ENCODE assay signal across 30 cellular contexts in the genomic region with DNA sequence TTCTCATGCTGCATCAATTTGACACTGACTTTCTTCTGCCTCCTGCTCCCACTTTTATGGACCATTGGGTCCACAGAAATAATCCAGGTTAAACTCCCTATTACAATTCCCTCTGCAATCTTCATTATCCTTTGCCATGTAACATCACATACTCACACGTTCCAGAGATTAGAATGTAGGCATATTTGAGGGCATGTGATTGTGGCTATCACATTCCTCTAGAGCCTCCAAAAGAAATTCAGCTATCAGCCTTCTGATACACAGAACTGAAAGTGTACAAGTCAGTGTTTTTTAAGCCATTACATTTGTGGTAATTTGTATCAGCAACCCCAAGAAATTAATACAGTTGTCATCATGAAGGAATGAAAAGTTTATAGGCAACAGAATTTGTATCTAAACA.
"Had no signal": no experiment of that assay in that cellular context is flagged by ENCODE, and none has a peak within 500 bp of the region (broad histone marks: within the 10 kb centered on the region; RNA-seq: fewer than 3 reads in every experiment).

No MANE protein-coding gene starts in this region.

- H3K27ac ChIP-seq: adrenal gland, ascending aorta, body of pancreas, brain microvascular endothelial cell, breast epithelium, VCaP had no signal

- H3K9me3 ChIP-seq: adrenal gland, ascending aorta, body of pancreas, breast epithelium had no signal

- ATAC-seq: activated CD8-positive, alpha-beta T cell treated with anti-CD3 and anti-CD28 coated beads for 36 hours; activated naive CD4-positive, alpha-beta T cell treated with anti-CD3 and anti-CD28 coated beads, Interleukin-2, amount 50 U/mL, for 72 hours; body of pancreas; T-cell; T-helper 17 cell had no signal

- H3K4me1 ChIP-seq: adrenal gland, ascending aorta, body of pancreas, breast epithelium had no signal

- DNase-seq: activated B cell treated with CpG ODN at 0.5 μM for 24 hours; activated CD4-positive, alpha-beta memory T cell treated with anti-CD3 and anti-CD28 coated beads for 36 hours; activated CD4-positive, alpha-beta T cell treated with anti-CD3 and anti-CD28 coated beads for 4 hours; activated CD4-positive, alpha-beta T cell treated with anti-CD3 and anti-CD28 coated beads, Interleukin-2, amount 10 ng/mL, durations not matched to agents 24 days and 14 days; activated CD4-positive, alpha-beta T cell treated with anti-CD3 and anti-CD28 coated beads, Interleukin-2, amount 50 U/mL, for 1 hour; activated CD4-positive, alpha-beta T cell treated with anti-CD3 and anti-CD28 coated beads, Interleukin-2, amount 50 U/mL, for 4 hours; activated CD4-positive, CD25-positive, alpha-beta regulatory T cell treated with anti-CD3 and anti-CD28 coated beads, Interleukin-2, amount 50 U/mL, for 72 hours; activated CD8-positive, alpha-beta memory T cell treated with anti-CD3 and anti-CD28 coated beads, Interleukin-2, amount 50 U/mL, for 4 hours; activated CD8-positive, alpha-beta T cell treated with anti-CD3 and anti-CD28 coated beads for 36 hours; activated effector memory CD4-positive, alpha-beta T cell treated with anti-CD3 and anti-CD28 coated beads, Interleukin-2, amount 50 U/mL, for 16 hours; activated gamma-delta T cell treated with Interleukin-2 at 50 U/mL for 16 hours; activated naive CD4-positive, alpha-beta T cell; activated naive CD4-positive, alpha-beta T cell treated with anti-CD3 and anti-CD28 coated beads for 36 hours; activated naive CD4-positive, alpha-beta T cell treated with anti-CD3 and anti-CD28 coated beads, Interleukin-2, amount 50 U/mL, for 16 hours; activated naive CD8-positive, alpha-beta T cell treated with anti-CD3 and anti-CD28 coated beads for 36 hours; activated T-cell treated with anti-CD3 and anti-CD28 coated beads for 4 hours; activated T-cell treated with anti-CD3 and anti-CD28 coated beads, Interleukin-2, amount 50 U/mL, for 1 hour; activated T-cell treated with anti-CD3 and anti-CD28 coated beads, Interleukin-2, amount 50 U/mL, for 48 hours; adrenal gland; amygdala; anterior cingulate cortex; body of pancreas; brain microvascular endothelial cell; central memory CD4-positive, alpha-beta T cell; T-cell; T-helper 17 cell had no signal

- H3K27me3 ChIP-seq: adrenal gland, ascending aorta, body of pancreas, brain microvascular endothelial cell, breast epithelium had no signal

- H3K36me3 ChIP-seq: adrenal gland, ascending aorta, brain microvascular endothelial cell, breast epithelium had no signal

- H3K4me3 ChIP-seq: adrenal gland, ascending aorta, body of pancreas, breast epithelium had no signal
